ENCODE assay signal across 2 cellular contexts in the genomic region with DNA sequence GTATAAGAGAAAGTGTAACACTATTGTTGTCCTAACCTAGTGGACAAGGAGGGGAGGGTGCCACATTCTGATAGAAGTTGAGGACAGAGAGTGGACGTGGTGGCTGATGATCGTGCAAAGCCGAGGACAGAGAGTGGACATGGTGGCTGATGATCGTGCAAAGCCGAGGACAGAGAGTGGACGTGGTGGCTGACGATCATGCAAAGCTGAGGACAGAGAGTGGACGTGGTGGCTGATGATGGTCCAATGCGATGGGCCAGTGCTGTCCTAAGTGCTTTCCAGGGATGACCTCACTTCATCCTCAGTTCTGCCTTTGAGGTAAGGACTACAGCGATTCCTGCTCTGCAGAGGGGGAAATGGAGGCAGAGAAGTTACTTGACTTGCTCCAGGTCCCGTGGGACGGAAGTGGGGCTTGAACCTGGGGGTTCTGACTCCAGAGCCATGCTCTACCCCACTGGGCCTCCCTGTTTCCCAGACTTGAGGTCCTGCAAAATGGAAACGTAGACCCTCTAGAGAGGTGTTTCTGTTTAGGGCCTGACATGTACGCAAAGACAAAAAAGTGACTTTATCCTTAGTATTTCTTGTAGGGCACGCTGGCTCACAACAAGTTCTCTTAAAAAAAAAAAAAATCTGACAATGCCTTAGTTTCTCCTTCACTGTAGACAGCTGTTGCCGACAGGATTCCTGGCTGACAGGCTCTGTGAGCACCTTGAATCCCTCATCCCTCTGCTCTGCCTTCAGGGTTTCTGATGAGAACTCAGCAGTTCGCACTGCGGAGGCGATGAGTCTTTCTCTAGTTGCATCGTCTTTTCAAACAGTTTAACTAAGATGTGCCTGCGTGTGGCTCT.
TF ChIP-seq lines count a peak whose summit lies in the region.

No MANE protein-coding gene starts in this region.

TF ChIP-seq in SK-N-SH treated with all-trans-retinoic acid at 6 μM for 48 hours, 23 proteins besides CTCF, POLR2A, EP300 and RAD21 (continued from another document):
- TF ChIP-seq POU6F1 (CRISPR knock-in tag; IDR thresholded peaks at IDR 0.05; ENCODE audit: borderline replicate concordance, low read depth) = no peak

TF ChIP-seq in SK-N-SH, 30 proteins besides CTCF, POLR2A, EP300 and RAD21 (continued from another document):
- TF ChIP-seq, protein P1, sequence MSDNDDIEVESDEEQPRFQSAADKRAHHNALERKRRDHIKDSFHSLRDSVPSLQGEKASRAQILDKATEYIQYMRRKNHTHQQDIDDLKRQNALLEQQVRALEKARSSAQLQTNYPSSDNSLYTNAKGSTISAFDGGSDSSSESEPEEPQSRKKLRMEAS (IDR thresholded peaks at IDR 0.05; ENCODE audit: low read depth) = no peak
- TF ChIP-seq GABPA (IDR thresholded peaks at IDR 0.05; ENCODE audit: low read depth) (no peak), FOXJ3 (CRISPR knock-in tag; IDR thresholded peaks at IDR 0.05) (no peak), ZBTB33 (IDR thresholded peaks at IDR 0.05; ENCODE audit: borderline replicate concordance, low read depth) (no peak)
- TF ChIP-seq, protein P2, sequence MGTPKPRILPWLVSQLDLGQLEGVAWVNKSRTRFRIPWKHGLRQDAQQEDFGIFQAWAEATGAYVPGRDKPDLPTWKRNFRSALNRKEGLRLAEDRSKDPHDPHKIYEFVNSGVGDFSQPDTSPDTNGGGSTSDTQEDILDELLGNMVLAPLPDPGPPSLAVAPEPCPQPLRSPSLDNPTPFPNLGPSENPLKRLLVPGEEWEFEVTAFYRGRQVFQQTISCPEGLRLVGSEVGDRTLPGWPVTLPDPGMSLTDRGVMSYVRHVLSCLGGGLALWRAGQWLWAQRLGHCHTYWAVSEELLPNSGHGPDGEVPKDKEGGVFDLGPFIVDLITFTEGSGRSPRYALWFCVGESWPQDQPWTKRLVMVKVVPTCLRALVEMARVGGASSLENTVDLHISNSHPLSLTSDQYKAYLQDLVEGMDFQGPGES (IDR thresholded peaks at IDR 0.05; ENCODE audit: low read depth, low read length) = no peak
